31 cellular contexts compared by ENCODE assay signal in genomic region chr12:42904683-42905418, GRCh38.
A peak's percentile ranks its signal among the peaks of the same experiment; 100 is the strongest.
DNase-seq lines count a peak whose midpoint lies in the region; ATAC-seq, FAIRE-seq and TF ChIP-seq lines count a peak whose summit lies in the region.
"Had no signal": no experiment of that assay in that cellular context is flagged by ENCODE, and none has a peak within 500 bp of the region (broad histone marks: within the 10 kb centered on the region; RNA-seq: fewer than 3 reads in every experiment).

No MANE protein-coding gene starts in this region.

- no peak overlapping the region for H3K4me3 Mint-ChIP-seq in endodermal cell
- H3K4me3 Mint-ChIP-seq in stimulated activated naive B cell treated with anti-CD40 and anti-IgM and Interleukin-4, amounts not matched to agents 10 μg/mL and 1 μg/mL and 100 μg/mL, for 72 hours = no peak overlapping the region
- H3K4me3 Mint-ChIP-seq: activated T-cell treated with anti-CD3 and anti-CD28 coated beads, Interleukin-2, amount 50 U/mL, for 24 hours; CD14-positive monocyte; central memory CD8-positive, alpha-beta T cell; H9; IgD-negative memory B cell; immature natural killer cell; neural progenitor cell had no signal

- H3K36me3 Mint-ChIP-seq in endodermal cell (ENCODE audit: low read depth) = peaks cover 6% of the 10 kb centered on the region
- no peaks in the 10 kb centered on the region for H3K36me3 Mint-ChIP-seq in stimulated activated naive B cell treated with anti-CD40 and anti-IgM and Interleukin-4, amounts not matched to agents 10 μg/mL and 1 μg/mL and 100 μg/mL, for 72 hours
- H3K36me3 Mint-ChIP-seq: CD14-positive monocyte, IgD-negative memory B cell, immature natural killer cell, neural progenitor cell had no signal

- WGBS in right cardiac atrium = 66% methylated on average over 12 of the region's 12 CpGs
- 26 to 42% (median 30%) methylated on average over 12 of the region's 12 CpGs for WGBS in psoas muscle, 3 donors
- 95 to 100% methylated on average over 5 to 12 of the region's 12 CpGs for WGBS in endodermal cell (ENCODE audit: insufficient coverage in 1 of 2, insufficient read length in 1 of 2), 2 experiments

- H3K36me3 ChIP-seq in psoas muscle (ENCODE audit: insufficient read depth in 1 of 2, low read depth in 1 of 2) (no peaks in the 10 kb centered on the region), endodermal cell (ENCODE audit: control insufficient read depth, insufficient read depth, low read length) (no peaks in the 10 kb centered on the region)
- H3K36me3 ChIP-seq: esophagus squamous epithelium, neural progenitor cell, SJSA1, upper lobe of left lung had no signal

- H3K9me3 Mint-ChIP-seq in endodermal cell = peaks cover 13% of the 10 kb centered on the region
- peaks cover 6% of the 10 kb centered on the region in 2 donors for H3K9me3 Mint-ChIP-seq in stimulated activated naive B cell treated with anti-CD40 and anti-IgM and Interleukin-4, amounts not matched to agents 10 μg/mL and 1 μg/mL and 100 μg/mL, for 72 hours
- H3K9me3 Mint-ChIP-seq: neural progenitor cell had no signal

- TF ChIP-seq CTCF in psoas muscle (IDR thresholded peaks at IDR 0.05) (no peak), endodermal cell (conservative IDR thresholded peaks at IDR 0.05) (no peak), D721Med (IDR thresholded peaks at IDR 0.05; ENCODE audit: insufficient read depth, missing control alignments) (no peak)

- peaks cover 2% of the 10 kb centered on the region for H3K4me1 Mint-ChIP-seq in endodermal cell
- H3K4me1 Mint-ChIP-seq in stimulated activated naive B cell treated with anti-CD40 and anti-IgM and Interleukin-4, amounts not matched to agents 10 μg/mL and 1 μg/mL and 100 μg/mL, for 72 hours = no peaks in the 10 kb centered on the region
- H3K4me1 Mint-ChIP-seq: CD14-positive monocyte; central memory CD8-positive, alpha-beta T cell; H9; IgD-negative memory B cell; immature natural killer cell had no signal

- intact Hi-C loops in right cardiac atrium (cut with DNase I) (no loop called here), psoas muscle (cut with DNase I) (no loop called here)

- H3K4me3 ChIP-seq in right cardiac atrium (ENCODE audit: low read length) = no peak overlapping the region
- peak overlapping the region; percentile 51 for H3K4me3 ChIP-seq in psoas muscle
- no peak overlapping the region for H3K4me3 ChIP-seq in endodermal cell (ENCODE audit: low read length)
- H3K4me3 ChIP-seq: esophagus squamous epithelium, neural progenitor cell, SJSA1, upper lobe of left lung had no signal

- H3K9ac ChIP-seq in endodermal cell (ENCODE audit: extremely low read depth, low read length, poor library complexity, severe bottlenecking) = no peak overlapping the region
- H3K9ac ChIP-seq: neural progenitor cell had no signal

- DNase-seq in C1 segment of cervical spinal cord (lab: John Stamatoyannopoulos, UW) (peak in 10 of 14 donors; percentile 15 to 78 (median 36)), caudate nucleus (lab: John Stamatoyannopoulos, UW) (peak in 50 of 61 donors; percentile 3 to 88 (median 48)), right cardiac atrium (no peak), psoas muscle (no peak), iPS-NIHi7 (ENCODE audit: extremely low spot score) (no peak), endodermal cell (no peak), D721Med (ENCODE audit: insufficient read length, low spot score) (no peak)
- no peak for DNase-seq in stimulated activated naive B cell treated with anti-CD40 and anti-IgM and Interleukin-4, amounts not matched to agents 10 μg/mL and 1 μg/mL and 100 μg/mL, for 72 hours
- DNase-seq: ACHN; activated naive CD4-positive, alpha-beta T cell; activated T-cell treated with anti-CD3 and anti-CD28 coated beads, Interleukin-2, amount 50 U/mL, for 24 hours; amniotic stem cell; DMS153; effector memory CD4-positive, alpha-beta T cell; esophagus squamous epithelium; GDM1; H9; immature natural killer cell; NCI-H1417; NCI-H2081 treated with DMSO at 0.1 percent for 48 hours; NK-92 treated with Interleukin-12 subunit alpha and Interleukin-12 subunit beta, amount 100 ng/mL, for 24 hours; retina; stimulated activated CD4-positive, alpha-beta T cell treated with anti-CD3 and anti-CD28 coated beads, Interleukin-15, amount 100 ng/mL, for 24 hours; T-helper 1 cell had no signal

- ATAC-seq in right cardiac atrium (peak; percentile 26 to 34), psoas muscle (peak; percentile 86 to 93 (median 92))
- no peak for ATAC-seq in stimulated activated naive B cell treated with anti-CD40 and anti-IgM and Interleukin-4, amounts not matched to agents 10 μg/mL and 1 μg/mL and 100 μg/mL, for 72 hours (replicated peaks)
- ATAC-seq: Panc1 had no signal

- H3K27me3 Mint-ChIP-seq in endodermal cell (ENCODE audit: insufficient read depth) = no peaks in the 10 kb centered on the region
- H3K27me3 Mint-ChIP-seq in stimulated activated naive B cell treated with anti-CD40 and anti-IgM and Interleukin-4, amounts not matched to agents 10 μg/mL and 1 μg/mL and 100 μg/mL, for 72 hours = no peaks in the 10 kb centered on the region
- H3K27me3 Mint-ChIP-seq: activated T-cell treated with anti-CD3 and anti-CD28 coated beads, Interleukin-2, amount 50 U/mL, for 24 hours; central memory CD8-positive, alpha-beta T cell had no signal

- H3K27ac ChIP-seq in caudate nucleus (ENCODE audit: low read depth, low read length) (peak overlapping the region; percentile 0), right cardiac atrium (ENCODE audit: low read length) (peak overlapping the region; percentile 17), psoas muscle (peak overlapping the region; percentile 89), endodermal cell (ENCODE audit: low read depth, low read length) (no peak overlapping the region)
- H3K27ac ChIP-seq: esophagus squamous epithelium, neural progenitor cell, SJSA1, upper lobe of left lung had no signal

- H3K9me3 ChIP-seq in right cardiac atrium (ENCODE audit: control insufficient read depth, low read length) (no peaks in the 10 kb centered on the region), psoas muscle (no peaks in the 10 kb centered on the region), endodermal cell (ENCODE audit: control insufficient read depth, low read length) (peaks cover 28% of the 10 kb centered on the region)
- H3K9me3 ChIP-seq: esophagus squamous epithelium, SJSA1, upper lobe of left lung had no signal

- no peak overlapping the region for H3K27ac Mint-ChIP-seq in endodermal cell
- no peak overlapping the region for H3K27ac Mint-ChIP-seq in stimulated activated naive B cell treated with anti-CD40 and anti-IgM and Interleukin-4, amounts not matched to agents 10 μg/mL and 1 μg/mL and 100 μg/mL, for 72 hours
- H3K27ac Mint-ChIP-seq: activated T-cell treated with anti-CD3 and anti-CD28 coated beads, Interleukin-2, amount 50 U/mL, for 24 hours; CD14-positive monocyte; H9; IgD-negative memory B cell; immature natural killer cell; neural progenitor cell had no signal

- H3K27me3 ChIP-seq in right cardiac atrium (ENCODE audit: control insufficient read depth, insufficient read depth) (no peaks in the 10 kb centered on the region), psoas muscle (ENCODE audit: insufficient read depth in 3 of 3, low read length in 2 of 3) (no peaks in the 10 kb centered on the region), endodermal cell (ENCODE audit: control insufficient read depth, insufficient read depth, low read length, poor library complexity, severe bottlenecking) (no peaks in the 10 kb centered on the region)
- H3K27me3 ChIP-seq: esophagus squamous epithelium, neural progenitor cell, SJSA1, upper lobe of left lung had no signal

- H3K4me1 ChIP-seq in right cardiac atrium (ENCODE audit: control insufficient read depth, insufficient read depth, low read length) (peaks cover 3% of the 10 kb centered on the region), psoas muscle (peaks cover 11% of the 10 kb centered on the region), endodermal cell (ENCODE audit: control insufficient read depth, insufficient read depth, low read length) (no peaks in the 10 kb centered on the region)
- H3K4me1 ChIP-seq: esophagus squamous epithelium, neural progenitor cell, SJSA1, upper lobe of left lung had no signal

- FAIRE-seq in D721Med (lab: Jason Lieb, UNC) = no peak

Comparison
In these comparisons a context has a peak if more than half of its experiments do, and no peak if none do; other contexts are left out.
1. DNase-seq: peak in C1 segment of cervical spinal cord (10 of 14) and caudate nucleus (50 of 61); none in right cardiac atrium (0 of 3), psoas muscle (0 of 2), iPS-NIHi7 (single experiment), endodermal cell (single experiment), D721Med (single experiment) and stimulated activated naive B cell treated with anti-CD40 and anti-IgM and Interleukin-4, amounts not matched to agents 10 μg/mL and 1 μg/mL and 100 μg/mL, for 72 hours (single experiment).
2. ATAC-seq: peak in right cardiac atrium (2 of 2) and psoas muscle (4 of 4); none in stimulated activated naive B cell treated with anti-CD40 and anti-IgM and Interleukin-4, amounts not matched to agents 10 μg/mL and 1 μg/mL and 100 μg/mL, for 72 hours (0 of 2).